In the genomic region with DNA sequence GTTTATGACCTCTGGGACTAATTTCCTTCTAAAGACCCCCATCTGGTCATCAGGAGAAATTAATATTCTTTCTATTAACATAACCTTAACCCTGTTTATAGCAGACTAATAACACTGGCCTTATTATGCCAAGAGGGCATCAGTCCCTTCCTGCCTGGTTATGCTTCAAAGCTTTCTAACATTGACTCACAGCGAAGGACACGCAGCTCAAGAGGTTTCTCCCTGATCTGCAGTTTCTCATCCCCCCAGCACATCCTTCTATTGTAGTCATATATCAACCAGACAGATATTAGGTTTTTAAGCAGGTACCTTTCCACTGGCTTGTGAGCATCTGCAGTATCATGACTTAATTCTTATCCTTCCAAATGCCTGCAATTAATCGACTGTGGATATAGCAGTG, we compare ENCODE assay signal across 20 cellular contexts.
DNase-seq lines count a peak whose midpoint lies in the region; ATAC-seq, FAIRE-seq and TF ChIP-seq lines count a peak whose summit lies in the region.
"Had no signal": no experiment of that assay in that cellular context is flagged by ENCODE, and none has a peak within 500 bp of the region (broad histone marks: within the 10 kb centered on the region; RNA-seq: fewer than 3 reads in every experiment).

No MANE protein-coding gene starts in this region.

- no peak for TF ChIP-seq CTCF in activated B cell treated with CpG ODN at 0.5 μM for 24 hours (IDR thresholded peaks at IDR 0.05)
- TF ChIP-seq CTCF in left ventricle myocardium inferior (IDR thresholded peaks at IDR 0.05; ENCODE audit: borderline replicate concordance): no peak

- no peaks in the 10 kb centered on the region for H3K27me3 Mint-ChIP-seq in activated B cell treated with CpG ODN at 0.5 μM for 24 hours

- no peak overlapping the region for H3K4me3 Mint-ChIP-seq in activated B cell treated with CpG ODN at 0.5 μM for 24 hours
- H3K4me3 Mint-ChIP-seq: activated CD4-positive, alpha-beta T cell treated with anti-CD3 and anti-CD28 coated beads, Interleukin-2, amount 10 ng/mL, durations not matched to agents 7 days and 5 days; CD8-positive, alpha-beta T cell had no signal

- intact Hi-C loops in activated B cell treated with CpG ODN at 0.5 μM for 24 hours (cut with micrococcal nuclease): no loop called here
- intact Hi-C loops in left ventricle myocardium inferior (cut with micrococcal nuclease): no loop called here

- no peaks in the 10 kb centered on the region for H3K9me3 Mint-ChIP-seq in activated B cell treated with CpG ODN at 0.5 μM for 24 hours
- H3K9me3 Mint-ChIP-seq: CD8-positive, alpha-beta T cell had no signal

- no peaks in the 10 kb centered on the region for H3K4me1 ChIP-seq in left ventricle myocardium inferior

- peak overlapping the region; percentile 75 for H3K27ac Mint-ChIP-seq in activated B cell treated with CpG ODN at 0.5 μM for 24 hours
- H3K27ac Mint-ChIP-seq: activated CD4-positive, alpha-beta T cell treated with anti-CD3 and anti-CD28 coated beads, Interleukin-2, amount 10 ng/mL, durations not matched to agents 7 days and 5 days; CD8-positive, alpha-beta T cell had no signal

- no peaks in the 10 kb centered on the region for H3K36me3 Mint-ChIP-seq in activated B cell treated with CpG ODN at 0.5 μM for 24 hours (ENCODE audit: low read depth)
- H3K36me3 Mint-ChIP-seq: CD8-positive, alpha-beta T cell had no signal

- TF ChIP-seq POLR2A in GM12891 (IDR thresholded peaks at IDR 0.05; ENCODE audit: low read depth, low read length): no peak

- no peaks in the 10 kb centered on the region for H3K9me3 ChIP-seq in left ventricle myocardium inferior (replicated peaks)
- H3K9me3 ChIP-seq: body of pancreas, neutrophil, thoracic aorta had no signal

- no peaks in the 10 kb centered on the region for H3K36me3 ChIP-seq in left ventricle myocardium inferior
- H3K36me3 ChIP-seq: neutrophil, thoracic aorta had no signal

- no peak for FAIRE-seq in GM12891 (lab: Jason Lieb, UNC)
- FAIRE-seq: colon had no signal

- ATAC-seq in GM18909 (IDR thresholded peaks at IDR 0.05; ENCODE audit: poor library complexity, unreplicated experiment) (peak; percentile 53), HG03095 (IDR thresholded peaks at IDR 0.05; ENCODE audit: unreplicated experiment) (peak; percentile 63), activated B cell treated with CpG ODN at 0.5 μM for 24 hours (ENCODE audit: low read depth) (peak; percentile 59)
- ATAC-seq: body of pancreas; CD8-positive, alpha-beta T cell had no signal

- POLR2A ChIA-PET in activated B cell treated with CpG ODN at 0.5 μM for 24 hours (lab: Charles Lee): interaction anchor here (1.0 to 7.4 kb wide), 8 partner anchors 11 to 99 kb away, joined by 5 to 82 read pairs (median 19); partner anchors contain the start of gene CXCR4

- H3K4me1 Mint-ChIP-seq in activated B cell treated with CpG ODN at 0.5 μM for 24 hours: peaks cover 96% of the 10 kb centered on the region

- H3K27me3 ChIP-seq in left ventricle myocardium inferior (ENCODE audit: low read depth): peaks cover 15% of the 10 kb centered on the region
- H3K27me3 ChIP-seq: body of pancreas, neutrophil had no signal

- H3K4me3 ChIP-seq in left ventricle myocardium inferior: no peak overlapping the region
- H3K4me3 ChIP-seq: body of pancreas, thoracic aorta had no signal

- no peak overlapping the region for H3K27ac ChIP-seq in left ventricle myocardium inferior (replicated peaks)
- H3K27ac ChIP-seq: body of pancreas, RWPE1, thoracic aorta had no signal

- CTCF ChIA-PET in activated B cell treated with CpG ODN at 0.5 μM for 24 hours (lab: Charles Lee): interaction anchor here (0.7 to 3.0 kb wide), 6 partner anchors 11 to 220 kb away, joined by 3 to 13 read pairs (median 4); no protein-coding TSS in a partner anchor

- DNase-seq in GM12891 (ENCODE audit: insufficient read length, low spot score) (no peak), activated B cell treated with CpG ODN at 0.5 μM for 24 hours (no peak), T1000 (lab: John Stamatoyannopoulos, UW) (no peak), midbrain (lab: John Stamatoyannopoulos, UW) (no peak), left ventricle myocardium inferior (no peak), SKM-1 (lab: John Stamatoyannopoulos, UW; ENCODE audit: unreplicated experiment) (no peak)
- DNase-seq: activated CD4-positive, alpha-beta T cell treated with anti-CD3 and anti-CD28 coated beads, Interleukin-2, amount 10 ng/mL, durations not matched to agents 7 days and 5 days; body of pancreas; CD8-positive, alpha-beta T cell; DMS79 treated with DMSO at 0.1 percent for 48 hours; NCI-H1048; NCI-H2081 treated with DMSO at 0.1 percent for 48 hours; stimulated activated CD4-positive, alpha-beta T cell treated with anti-CD3 and anti-CD28 coated beads, Interleukin-12 subunit alpha, Interleukin-12 subunit beta, amount 100 ng/mL, for 4 hours; stimulated activated CD8-positive, alpha-beta memory T cell treated with anti-CD3 and anti-CD28 coated beads, Interleukin-4, amount 100 ng/mL, for 48 hours had no signal

TF ChIP-seq in GM12891, 5 proteins besides CTCF, POLR2A, EP300 and RAD21:
- no peak for TF ChIP-seq POU2F2 (IDR thresholded peaks at IDR 0.05; ENCODE audit: low read depth, low read length)
- no peak for TF ChIP-seq SPI1 (IDR thresholded peaks at IDR 0.05; ENCODE audit: low read depth, low read length)
- no peak for TF ChIP-seq TAF1 (IDR thresholded peaks at IDR 0.05; ENCODE audit: low read depth, low read length)
- TF ChIP-seq POLR2AphosphoS5 (IDR thresholded peaks at IDR 0.05; ENCODE audit: low read depth, low read length): no peak
- peak; percentile 8 for TF ChIP-seq PAX5 (IDR thresholded peaks at IDR 0.05; ENCODE audit: insufficient read depth, low read length, severe bottlenecking)
